9 cellular contexts compared by ENCODE assay signal in the genomic region with DNA sequence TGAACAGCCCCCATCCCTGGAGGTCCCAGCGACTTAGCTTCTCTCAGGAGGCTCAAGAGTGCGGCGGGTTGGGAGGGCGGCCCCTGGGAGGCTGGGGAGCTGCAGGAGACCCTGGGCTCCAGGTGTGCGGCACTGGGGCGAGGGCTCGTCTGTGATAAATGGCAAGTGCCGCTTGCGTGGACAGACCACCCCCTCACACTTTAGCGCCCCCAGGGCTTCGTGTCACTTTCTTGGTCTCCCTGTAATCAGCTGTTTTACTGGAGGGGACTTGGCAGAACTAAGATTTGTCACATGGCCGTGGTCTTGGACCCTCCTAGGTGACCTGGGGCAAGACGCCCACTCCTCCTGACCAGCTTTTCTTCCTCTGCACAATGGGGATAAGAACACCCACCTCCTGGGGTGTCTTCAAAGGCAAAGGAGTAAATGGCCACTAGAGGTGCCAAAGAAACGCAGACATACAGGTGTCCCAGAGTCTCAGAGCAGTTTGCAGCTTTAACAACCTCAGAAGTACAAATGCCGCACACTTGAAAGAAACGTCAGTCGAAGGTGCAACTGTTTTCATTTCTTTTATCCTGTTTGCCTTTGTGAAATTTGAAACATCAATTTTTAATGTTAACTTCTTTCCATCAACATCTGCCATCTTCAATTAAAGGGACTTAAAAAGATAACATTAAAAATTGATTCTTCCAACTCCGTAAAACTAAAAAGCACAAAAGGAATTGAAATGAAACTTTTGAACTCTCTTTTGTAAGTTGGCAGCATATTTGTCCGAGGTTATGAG. TPM values are rescaled to one million over a fixed set of nuclear protein-coding genes. Genes with fewer than 3 reads are reported as not detected.
DNase-seq lines count a peak whose midpoint lies in the region; ATAC-seq, FAIRE-seq and TF ChIP-seq lines count a peak whose summit lies in the region.
"Had no signal": no experiment of that assay in that cellular context is flagged by ENCODE, and none has a peak within 500 bp of the region (broad histone marks: within the 10 kb centered on the region; RNA-seq: fewer than 3 reads in every experiment).

No MANE protein-coding gene starts in this region.

- TF ChIP-seq POLR2A in uterus (IDR thresholded peaks at IDR 0.05) = no peak

- TF ChIP-seq CTCF in BJ (IDR thresholded peaks at IDR 0.05; ENCODE audit: insufficient read depth, low read depth, low read length) = peak; percentile 54
- TF ChIP-seq CTCF in bronchial epithelial cell (IDR thresholded peaks at IDR 0.05; ENCODE audit: insufficient read depth, low read length, severe bottlenecking) = peak; percentile 81
- TF ChIP-seq CTCF in uterus (IDR thresholded peaks at IDR 0.05) = peak in 2 of 4 experiments; percentile 17 to 35

- POLR2A ChIA-PET in BJ (lab: Charles Lee) = no interaction called here

- H3K36me3 ChIP-seq in BJ (ENCODE audit: control insufficient read depth, insufficient read depth, low read length) (peaks cover 3% of the 10 kb centered on the region; the same call in 1 of the 2 replicates), bronchial epithelial cell (ENCODE audit: control insufficient read depth, insufficient read depth, low read length) (peaks cover 8% of the 10 kb centered on the region), uterus (no peaks in the 10 kb centered on the region)

- H3K4me1 ChIP-seq in uterus = peaks cover 0 to 18% of the 10 kb centered on the region in 2 donors

- no peaks in the 10 kb centered on the region for H3K9me3 ChIP-seq in uterus

- ATAC-seq in GM19023 (IDR thresholded peaks at IDR 0.05; ENCODE audit: unreplicated experiment) = peak; percentile 10
- ATAC-seq in HG02970 (IDR thresholded peaks at IDR 0.05; ENCODE audit: low FRiP score, unreplicated experiment) = no peak
- no peak for ATAC-seq in GM21786 (IDR thresholded peaks at IDR 0.05; ENCODE audit: unreplicated experiment)

- FAIRE-seq in bronchial epithelial cell (lab: Jason Lieb, UNC) = no peak

- peak overlapping the region; percentile 76 to 78 for H3K27ac ChIP-seq in uterus
- H3K27ac ChIP-seq: SK-N-MC had no signal

- CTCF ChIA-PET in BJ (lab: Yijun Ruan, JAX) = interaction anchor here (0.6 to 7.4 kb wide), 8 partner anchors 10 to 110 kb away, joined by 3 to 161 read pairs (median 4); no protein-coding TSS in a partner anchor

- H3K4me3 ChIP-seq in BJ (ENCODE audit: low read depth, low read length) (peak overlapping the region; percentile 55), bronchial epithelial cell (ENCODE audit: low read depth, low read length) (peak overlapping the region; percentile 62), uterus (peak overlapping the region; percentile 29 to 56)

- H3K27me3 ChIP-seq in BJ (ENCODE audit: control insufficient read depth, insufficient read depth, low read length) (no peaks in the 10 kb centered on the region), bronchial epithelial cell (ENCODE audit: control insufficient read depth, insufficient read depth, low read length) (no peaks in the 10 kb centered on the region), uterus (no peaks in the 10 kb centered on the region)

- DNase-seq in BJ (ENCODE audit: low read depth) (no peak), NCI-H69 (lab: John Stamatoyannopoulos, UW) (peak; percentile 60), bronchial epithelial cell (ENCODE audit: low read depth) (peak; percentile 64), medulla oblongata (ENCODE audit: extremely low spot score) (peak; percentile 44), uterus (no peak)

- intact Hi-C loops in uterus (cut with DNase I; ENCODE audit: low total_unique reads) = no loop called here

RNA-seq across cellular contexts. Expression of gene OSGIN1, which starts 0.9 kb away (rescaled TPM):
- 2.0 and 5.1 TPM in 2 replicates for polyA plus RNA-seq in BJ (2011; rRNA removed)
- polyA minus RNA-seq in BJ (2011; rRNA and poly(A)+ RNA removed) = 1.4 and 2.6 TPM in 2 replicates
- total RNA-seq in bronchial epithelial cell (1.1 and 1.8 TPM in 2 replicates), uterus (1 to 10 TPM in 2 of 4 donors, under 1 TPM in 1, not detected in 1; 0.77 to 5.4 (median 1.2) TPM)

RNA-seq across cellular contexts. Expression of gene NECAB2, which starts 14.1 kb away (rescaled TPM):
- polyA plus RNA-seq in BJ (2011; rRNA removed) = 0.06 and 0.15 TPM in 2 replicates
- polyA minus RNA-seq in BJ (2011; rRNA and poly(A)+ RNA removed) = 0.33 TPM in 1 of 2 replicates, not detected in the other
- total RNA-seq in bronchial epithelial cell (not detected in 2 replicates), uterus (1 to 10 TPM in 2 of 4 donors, not detected in 2; 1.1 to 1.4 TPM)

RNA-seq across cellular contexts. Expression of gene MLYCD, which starts 55.1 kb away (rescaled TPM):
- polyA plus RNA-seq in BJ (2011; rRNA removed) = 2.1 and 2.6 TPM in 2 replicates
- 4.9 and 7.5 TPM in 2 replicates for polyA minus RNA-seq in BJ (2011; rRNA and poly(A)+ RNA removed)
- total RNA-seq in bronchial epithelial cell (2.4 and 2.6 TPM in 2 replicates), uterus (10 to 100 TPM in 1 of 4 donors, 1 to 10 TPM in 3; 4.5 to 16.6 (median 6.7) TPM)

Comparison
In these comparisons a context has a peak if more than half of its experiments do, and no peak if none do; other contexts are left out.
1. DNase-seq: peak in NCI-H69 (single experiment), bronchial epithelial cell (single experiment) and medulla oblongata (single experiment); none in BJ (single experiment) and uterus (0 of 2).
2. Peak in every context shown above with its lines, with median percentiles within 50 percentile points of each other: H3K4me3 ChIP-seq.